Comparison of ENCODE assay signal across 29 cellular contexts in genomic region chr13:40386586-40386985, GRCh38.
DNase-seq lines count a peak whose midpoint lies in the region; ATAC-seq, FAIRE-seq and TF ChIP-seq lines count a peak whose summit lies in the region.
"Had no signal": no experiment of that assay in that cellular context is flagged by ENCODE, and none has a peak within 500 bp of the region (broad histone marks: within the 10 kb centered on the region; RNA-seq: fewer than 3 reads in every experiment).

No MANE protein-coding gene starts in this region.

- no peak for FAIRE-seq in small intestine (lab: Jason Lieb, UNC)
- FAIRE-seq: A204.1, astrocyte, GM12878, H54 had no signal

- no peaks in the 10 kb centered on the region for H3K9me3 ChIP-seq in T-helper 17 cell (ENCODE audit: control insufficient read depth, low read length, poor library complexity, severe bottlenecking)
- no peaks in the 10 kb centered on the region for H3K9me3 ChIP-seq in small intestine (ENCODE audit: control insufficient read depth, low read depth)
- H3K9me3 ChIP-seq in ascending aorta = no peaks in the 10 kb centered on the region
- H3K9me3 ChIP-seq: esophagus squamous epithelium, MG63, uterus had no signal

- H3K9me3 Mint-ChIP-seq in activated CD8-positive, alpha-beta T cell treated with anti-CD3 and anti-CD28 coated beads, Interleukin-2, amount 10 ng/mL, durations not matched to agents 7 days and 5 days (ENCODE audit: insufficient read depth) = peaks cover 6% of the 10 kb centered on the region
- peaks cover 9% of the 10 kb centered on the region for H3K9me3 Mint-ChIP-seq in activated CD8-positive, alpha-beta T cell treated with anti-CD3 and anti-CD28 coated beads for 36 hours
- peaks cover 0 to 2% (median 0%) of the 10 kb centered on the region in 6 donors for H3K9me3 Mint-ChIP-seq in immature natural killer cell

- CTCF ChIA-PET in activated CD8-positive, alpha-beta T cell treated with anti-CD3 and anti-CD28 coated beads, Interleukin-2, amount 10 ng/mL, durations not matched to agents 7 days and 5 days (lab: Charles Lee) = interaction anchor here (1.0 kb wide), 1 partner anchor 296 kb away, joined by 3 read pairs; no protein-coding TSS in a partner anchor
- CTCF ChIA-PET in activated CD8-positive, alpha-beta T cell treated with anti-CD3 and anti-CD28 coated beads for 36 hours (lab: Charles Lee) = no interaction called here

- no peak for ATAC-seq in activated CD8-positive, alpha-beta T cell treated with anti-CD3 and anti-CD28 coated beads, Interleukin-2, amount 10 ng/mL, durations not matched to agents 7 days and 5 days
- ATAC-seq in activated CD8-positive, alpha-beta T cell treated with anti-CD3 and anti-CD28 coated beads for 36 hours = no peak
- ATAC-seq in T-helper 17 cell = no peak
- ATAC-seq in esophagus mucosa = no peak
- ATAC-seq in GM18867 (IDR thresholded peaks at IDR 0.05; ENCODE audit: unreplicated experiment) = no peak
- ATAC-seq: GM12878; stimulated activated naive B cell treated with anti-CD40 and anti-IgM and Interleukin-4, amounts not matched to agents 10 μg/mL and 1 μg/mL and 100 μg/mL, for 72 hours had no signal

- WGBS in small intestine, 3 donors = 51 to 80% (median 53%) methylated on average over 4 of the region's 4 CpGs

- H3K4me1 ChIP-seq in small intestine (ENCODE audit: control insufficient read depth in 2 of 2, insufficient read depth in 1 of 2, low read depth in 1 of 2, low read length in 1 of 2) = no peaks in the 10 kb centered on the region
- H3K4me1 ChIP-seq in ascending aorta = no peaks in the 10 kb centered on the region
- H3K4me1 ChIP-seq: uterus had no signal

- H3K4me1 Mint-ChIP-seq in activated CD8-positive, alpha-beta T cell treated with anti-CD3 and anti-CD28 coated beads, Interleukin-2, amount 10 ng/mL, durations not matched to agents 7 days and 5 days (ENCODE audit: low read depth) = peaks cover 59% of the 10 kb centered on the region
- H3K4me1 Mint-ChIP-seq in activated CD8-positive, alpha-beta T cell treated with anti-CD3 and anti-CD28 coated beads for 36 hours (ENCODE audit: low read depth) = peaks cover 52% of the 10 kb centered on the region
- peaks cover 19% of the 10 kb centered on the region for H3K4me1 Mint-ChIP-seq in T-helper 17 cell
- peaks cover 37 to 38% of the 10 kb centered on the region in 2 donors for H3K4me1 Mint-ChIP-seq in immature natural killer cell

- no peaks in the 10 kb centered on the region for H3K27me3 Mint-ChIP-seq in activated CD8-positive, alpha-beta T cell treated with anti-CD3 and anti-CD28 coated beads, Interleukin-2, amount 10 ng/mL, durations not matched to agents 7 days and 5 days (ENCODE audit: low read depth)
- no peaks in the 10 kb centered on the region for H3K27me3 Mint-ChIP-seq in activated CD8-positive, alpha-beta T cell treated with anti-CD3 and anti-CD28 coated beads for 36 hours
- H3K27me3 Mint-ChIP-seq in T-helper 17 cell = no peaks in the 10 kb centered on the region
- H3K27me3 Mint-ChIP-seq in immature natural killer cell (ENCODE audit: low read depth in 3 of 3) = peaks cover 6 to 10% (median 6%) of the 10 kb centered on the region in 3 donors
- H3K27me3 Mint-ChIP-seq: naive B cell; stimulated activated naive B cell treated with anti-CD40 and anti-IgM and Interleukin-4, amounts not matched to agents 10 μg/mL and 1 μg/mL and 100 μg/mL, for 72 hours had no signal

- H3K27ac Mint-ChIP-seq in activated CD8-positive, alpha-beta T cell treated with anti-CD3 and anti-CD28 coated beads, Interleukin-2, amount 10 ng/mL, durations not matched to agents 7 days and 5 days = peak overlapping the region; percentile 5
- no peak overlapping the region for H3K27ac Mint-ChIP-seq in activated CD8-positive, alpha-beta T cell treated with anti-CD3 and anti-CD28 coated beads for 36 hours
- H3K27ac Mint-ChIP-seq in T-helper 17 cell (peak overlapping the region; percentile 96), immature natural killer cell (peak overlapping the region in 5 of 6 donors; percentile 37 to 99 (median 71))
- H3K27ac Mint-ChIP-seq: dendritic cell treated with granulocyte-macrophage colony-stimulating factor and Interleukin-4, amounts not matched to agents 40 ng/mL and 50 ng/mL, for 4 days had no signal

- intact Hi-C loops in activated CD8-positive, alpha-beta T cell treated with anti-CD3 and anti-CD28 coated beads for 36 hours (cut with micrococcal nuclease) = loop anchor here (5.0 to 10.0 kb wide), 3 partner anchors 131 to 276 kb away; no protein-coding TSS in a partner anchor
- intact Hi-C loops in ascending aorta (cut with DNase I) = no loop called here

- H3K27me3 ChIP-seq in small intestine (ENCODE audit: control insufficient read depth in 2 of 2, insufficient read depth in 2 of 2, low read length in 2 of 2) (no peaks in the 10 kb centered on the region), ascending aorta (no peaks in the 10 kb centered on the region)
- H3K27me3 ChIP-seq: foreskin keratinocyte, MG63, uterus had no signal

- H3K36me3 ChIP-seq in small intestine (ENCODE audit: control insufficient read depth in 2 of 2, insufficient read depth in 2 of 2, low read length in 2 of 2) = no peaks in the 10 kb centered on the region
- no peaks in the 10 kb centered on the region for H3K36me3 ChIP-seq in ascending aorta
- H3K36me3 ChIP-seq: esophagus squamous epithelium, MG63, uterus had no signal

- no peak overlapping the region for H3K4me3 Mint-ChIP-seq in activated CD8-positive, alpha-beta T cell treated with anti-CD3 and anti-CD28 coated beads, Interleukin-2, amount 10 ng/mL, durations not matched to agents 7 days and 5 days
- H3K4me3 Mint-ChIP-seq in activated CD8-positive, alpha-beta T cell treated with anti-CD3 and anti-CD28 coated beads for 36 hours = no peak overlapping the region
- no peak overlapping the region for H3K4me3 Mint-ChIP-seq in T-helper 17 cell
- H3K4me3 Mint-ChIP-seq in immature natural killer cell = no peak overlapping the region
- H3K4me3 Mint-ChIP-seq: dendritic cell treated with granulocyte-macrophage colony-stimulating factor and Interleukin-4, amounts not matched to agents 40 ng/mL and 50 ng/mL, for 4 days; stimulated activated naive B cell treated with anti-CD40 and anti-IgM and Interleukin-4, amounts not matched to agents 10 μg/mL and 1 μg/mL and 100 μg/mL, for 72 hours had no signal

- TF ChIP-seq CTCF in activated CD8-positive, alpha-beta T cell treated with anti-CD3 and anti-CD28 coated beads for 36 hours (IDR thresholded peaks at IDR 0.05) = no peak
- TF ChIP-seq CTCF in ascending aorta (IDR thresholded peaks at IDR 0.05) = no peak

- H3K36me3 Mint-ChIP-seq in activated CD8-positive, alpha-beta T cell treated with anti-CD3 and anti-CD28 coated beads, Interleukin-2, amount 10 ng/mL, durations not matched to agents 7 days and 5 days (ENCODE audit: low read depth) = peaks cover 20% of the 10 kb centered on the region
- peaks cover 8% of the 10 kb centered on the region for H3K36me3 Mint-ChIP-seq in activated CD8-positive, alpha-beta T cell treated with anti-CD3 and anti-CD28 coated beads for 36 hours (ENCODE audit: low read depth)
- H3K36me3 Mint-ChIP-seq in T-helper 17 cell (ENCODE audit: low read depth) = no peaks in the 10 kb centered on the region
- no peaks in the 10 kb centered on the region for H3K36me3 Mint-ChIP-seq in immature natural killer cell
- H3K36me3 Mint-ChIP-seq: naive B cell had no signal

- no peak for DNase-seq in activated CD8-positive, alpha-beta T cell treated with anti-CD3 and anti-CD28 coated beads, Interleukin-2, amount 10 ng/mL, durations not matched to agents 7 days and 5 days
- DNase-seq in activated CD8-positive, alpha-beta T cell treated with anti-CD3 and anti-CD28 coated beads for 36 hours = no peak
- DNase-seq in T-helper 17 cell (no peak), immature natural killer cell (no peak), small intestine (peak; percentile 65), ascending aorta (ENCODE audit: low spot score in 2 of 2) (no peak)
- DNase-seq: activated gamma-delta T cell; DMS153; esophagus squamous epithelium; head of caudate nucleus; KG1; MG63; midbrain; naive B cell; NCI-H1105; NCI-H1930; NCI-H524 treated with DMSO at 0.1 percent for 48 hours; NK-92 treated with Interleukin-12 subunit alpha and Interleukin-12 subunit beta, amount 100 ng/mL, for 24 hours; stimulated activated naive B cell treated with anti-CD40 and anti-IgM and Interleukin-4, amounts not matched to agents 10 μg/mL and 1 μg/mL and 100 μg/mL, for 72 hours; T-helper 1 cell; uterus had no signal

- no peak overlapping the region for H3K4me3 ChIP-seq in small intestine (ENCODE audit: low read depth in 1 of 2, low read length in 2 of 2)
- H3K4me3 ChIP-seq in ascending aorta = no peak overlapping the region
- H3K4me3 ChIP-seq: esophagus squamous epithelium, GM12878, MG63, uterus had no signal

- H3K27ac ChIP-seq in small intestine (ENCODE audit: low read depth in 1 of 2, low read length in 1 of 2) (no peak overlapping the region), ascending aorta (no peak overlapping the region)
- H3K27ac ChIP-seq: esophagus squamous epithelium, uterus had no signal

- POLR2A ChIA-PET in activated CD8-positive, alpha-beta T cell treated with anti-CD3 and anti-CD28 coated beads, Interleukin-2, amount 10 ng/mL, durations not matched to agents 7 days and 5 days (lab: Charles Lee) = interaction anchor here (0.7 kb wide), 1 partner anchor 24 kb away, joined by 3 read pairs; no protein-coding TSS in a partner anchor
- POLR2A ChIA-PET in activated CD8-positive, alpha-beta T cell treated with anti-CD3 and anti-CD28 coated beads for 36 hours (lab: Charles Lee) = no interaction called here
